In genomic region chr6:33073431-33073871, GRCh38 we compare ENCODE assay signal across 8 cellular contexts. TPM values are rescaled to one million over a fixed set of nuclear protein-coding genes. Genes with fewer than 3 reads are reported as not detected.
DNase-seq lines count a peak whose midpoint lies in the region; ATAC-seq, FAIRE-seq and TF ChIP-seq lines count a peak whose summit lies in the region.

HLA-DPA1 (minus strand) TSS chr6:33073649.

- H3K27me3 Mint-ChIP-seq in memory B cell = no peaks in the 10 kb centered on the region

- FAIRE-seq in RCC 7860 (lab: Jason Lieb, UNC) = no peak

- no peaks in the 10 kb centered on the region for H3K4me1 ChIP-seq in urinary bladder (ENCODE audit: insufficient read depth)

- POLR2A ChIA-PET in BJ (lab: Charles Lee) = interaction anchor here (0.5 kb wide), 1 partner anchor 64 kb away, joined by 5 read pairs; no protein-coding TSS in a partner anchor

- no peak for TF ChIP-seq CTCF in BJ (IDR thresholded peaks at IDR 0.05; ENCODE audit: insufficient read depth, low read depth, low read length)

- ATAC-seq in GM18873 (IDR thresholded peaks at IDR 0.05; ENCODE audit: low FRiP score, unreplicated experiment) (peak; percentile 53), HG03039 (IDR thresholded peaks at IDR 0.05; ENCODE audit: unreplicated experiment) (peak; percentile 52), memory B cell (ENCODE audit: low read depth) (peak; percentile 68)

- H3K9me3 Mint-ChIP-seq in memory B cell = no peaks in the 10 kb centered on the region

- CTCF ChIA-PET in BJ (lab: Yijun Ruan, JAX) = interaction anchor here (2.0 kb wide), 1 partner anchor 59 kb away, joined by 5 read pairs; no protein-coding TSS in a partner anchor

- 52% methylated on average over 8 of the region's 8 CpGs for WGBS in urinary bladder

- no peaks in the 10 kb centered on the region for H3K36me3 ChIP-seq in BJ (ENCODE audit: control insufficient read depth, insufficient read depth, low read length)
- no peaks in the 10 kb centered on the region for H3K36me3 ChIP-seq in urinary bladder (ENCODE audit: insufficient read depth)

- H3K4me1 Mint-ChIP-seq in memory B cell = peaks cover 45% of the 10 kb centered on the region

- peaks cover 51% of the 10 kb centered on the region for H3K36me3 Mint-ChIP-seq in memory B cell

- H3K27ac Mint-ChIP-seq in memory B cell = peak within 1 kb of the TSS; percentile 99

- H3K27me3 ChIP-seq in BJ (ENCODE audit: control insufficient read depth, insufficient read depth, low read length) = peaks cover 5% of the 10 kb centered on the region

- peak within 1 kb of the TSS; percentile 99 for H3K4me3 Mint-ChIP-seq in memory B cell

- DNase-seq in BJ (ENCODE audit: low read depth) (no peak), SKM-1 treated with dmso at 0.1 percent for 144 hours (lab: John Stamatoyannopoulos, UW; ENCODE audit: unreplicated experiment) (peak; percentile 79), cerebellar cortex (ENCODE audit: low spot score) (peak; percentile 90), memory B cell (ENCODE audit: low spot score in 2 of 2) (peak; percentile 69 to 84), RCC 7860 (ENCODE audit: low spot score) (no peak)

- H3K27ac ChIP-seq in urinary bladder (ENCODE audit: low read depth) = no peak within 1 kb of the TSS

- H3K4me3 ChIP-seq in BJ (ENCODE audit: low read depth, low read length) = no peak within 1 kb of the TSS
- H3K4me3 ChIP-seq in urinary bladder (ENCODE audit: low read depth, low read length) = peak within 1 kb of the TSS; percentile 8

RNA-seq across cellular contexts. Expression of gene HLA-DPA1, which starts in this region (rescaled TPM):
- polyA plus RNA-seq in BJ (2011; rRNA removed) = 11.2 and 12.1 TPM in 2 replicates
- 7.6 and 15.3 TPM in 2 replicates for polyA minus RNA-seq in BJ (2011; rRNA and poly(A)+ RNA removed)
- 25.4 TPM for total RNA-seq in urinary bladder
- polyA plus RNA-seq in urinary bladder = 51.6 TPM

Comparison
In these comparisons a context has a peak if more than half of its experiments do, and no peak if none do; other contexts are left out.
1. DNase-seq: peak in SKM-1 treated with dmso at 0.1 percent for 144 hours (single experiment), cerebellar cortex (single experiment) and memory B cell (2 of 2); none in BJ (single experiment) and RCC 7860 (single experiment).
2. Peak in every context shown above with its lines, with median percentiles within 50 percentile points of each other: ATAC-seq.